8 cellular contexts compared by ENCODE assay signal in the genomic region with DNA sequence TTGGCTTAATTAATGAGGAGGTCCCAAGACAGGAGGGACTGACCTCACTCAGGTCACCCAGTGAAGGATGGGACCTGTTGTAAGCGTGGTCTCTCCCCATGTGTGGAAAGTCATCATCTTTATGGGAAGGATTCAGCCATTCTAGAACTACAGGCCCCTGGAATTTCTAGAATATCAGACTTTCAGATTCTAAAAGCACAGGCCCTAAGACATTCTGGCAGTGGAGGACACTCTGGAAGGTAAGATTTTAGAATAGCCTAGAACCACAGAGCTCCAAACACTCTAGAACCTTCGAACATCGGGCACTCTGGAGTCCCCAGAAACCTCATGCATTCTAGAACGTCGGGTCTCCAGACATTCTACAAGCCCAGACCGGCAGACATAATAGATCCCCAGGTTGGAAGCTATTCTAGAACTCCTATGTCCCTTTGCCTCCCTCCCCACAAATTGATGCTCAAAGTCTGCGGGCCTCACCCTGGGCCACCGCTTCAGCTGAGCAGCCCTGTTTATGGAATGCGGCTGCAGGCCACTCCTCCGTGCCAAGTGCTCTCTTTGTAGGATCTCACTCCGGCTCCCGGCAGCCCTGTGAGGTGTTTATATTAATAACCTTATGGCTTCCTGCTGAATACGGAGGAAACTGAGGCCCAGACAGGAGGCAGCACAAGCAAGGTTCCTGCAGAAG. TPM values are rescaled to one million over a fixed set of nuclear protein-coding genes. Genes with fewer than 3 reads are reported as not detected.
DNase-seq lines count a peak whose midpoint lies in the region; ATAC-seq and TF ChIP-seq lines count a peak whose summit lies in the region.

No MANE protein-coding gene starts in this region.

- in situ Hi-C loops in Panc1 (cut with HindIII; ENCODE audit: low pct_unique_long_range_greater_than_20kb, low sequenced_read_pairs), result no loop called here

- no peak overlapping the region for H2AK5ac ChIP-seq in trophoblast cell (ENCODE audit: low read length)

- POLR2A ChIA-PET in Panc1 (lab: Charles Lee), result no interaction called here

- H3K18ac ChIP-seq in trophoblast cell (ENCODE audit: low read length), result peak overlapping the region; percentile 55

- intact Hi-C loops in Panc1 (cut with micrococcal nuclease; ENCODE audit: unreplicated experiment), result no loop called here

- H3K4ac ChIP-seq in trophoblast cell (ENCODE audit: low read depth, low read length), result no peak overlapping the region

- H3K27ac ChIP-seq in Panc1 (ENCODE audit: low read length) (no peak overlapping the region), trophoblast cell (ENCODE audit: low read depth, low read length) (no peak overlapping the region)

- H2BK120ac ChIP-seq in trophoblast cell (ENCODE audit: insufficient read depth, low read length, poor library complexity), result no peak overlapping the region

- H4K12ac ChIP-seq in trophoblast cell (ENCODE audit: low read depth, low read length), result no peak overlapping the region

- H3K27me3 ChIP-seq in Panc1 (ENCODE audit: control insufficient read depth, insufficient read depth, low read length) (no peaks in the 10 kb centered on the region), trophoblast cell (ENCODE audit: insufficient read depth, low read length) (no peaks in the 10 kb centered on the region)

- H3K4me2 ChIP-seq in trophoblast cell (ENCODE audit: low read length), result peak overlapping the region; percentile 90

- H3K79me1 ChIP-seq in trophoblast cell (ENCODE audit: low read length), result peaks cover 4% of the 10 kb centered on the region

- no peaks in the 10 kb centered on the region for H3K4me1 ChIP-seq in Panc1 (ENCODE audit: control insufficient read depth, insufficient read depth, low read length)
- peaks cover 5 to 7% of the 10 kb centered on the region in 2 experiments for H3K4me1 ChIP-seq in trophoblast cell (ENCODE audit: control insufficient read depth in 1 of 2, insufficient read depth in 2 of 2, low read length in 2 of 2)

- DNase-seq in GM12864 (ENCODE audit: low read depth) (no peak), Panc1 (ENCODE audit: low read depth, low spot score) (no peak), fibroblast of mammary gland (ENCODE audit: low read depth) (no peak), trophoblast cell (no peak), T1000 (lab: John Stamatoyannopoulos, UW) (no peak), DMS 273 (lab: John Stamatoyannopoulos, UW; ENCODE audit: unreplicated experiment) (no peak)

- CTCF ChIA-PET in Panc1 (lab: Charles Lee), result no interaction called here

- peak overlapping the region; percentile 98 for H2AFZ ChIP-seq in trophoblast cell (ENCODE audit: insufficient read depth, low read length, poor library complexity)

- H2BK5ac ChIP-seq in trophoblast cell (ENCODE audit: low read depth, low read length, poor library complexity), result no peak overlapping the region

- no peak overlapping the region for H2BK12ac ChIP-seq in trophoblast cell (ENCODE audit: low read length)

- H3K79me2 ChIP-seq in trophoblast cell (ENCODE audit: control insufficient read depth, insufficient read depth, low read length, poor library complexity), result peaks cover 4% of the 10 kb centered on the region

- ATAC-seq in Panc1, result peak; percentile 52
- no peak for ATAC-seq in GM21576 (IDR thresholded peaks at IDR 0.05; ENCODE audit: unreplicated experiment)
- ATAC-seq in HG03280 (IDR thresholded peaks at IDR 0.05; ENCODE audit: unreplicated experiment), result no peak

- no peaks in the 10 kb centered on the region for H3K9me3 ChIP-seq in Panc1 (ENCODE audit: control insufficient read depth, insufficient read depth, low read depth, low read length)
- no peaks in the 10 kb centered on the region for H3K9me3 ChIP-seq in trophoblast cell (ENCODE audit: insufficient read depth, low read depth, low read length)

- TF ChIP-seq CTCF in GM12864 (IDR thresholded peaks at IDR 0.05; ENCODE audit: low read depth, low read length, missing control alignments) (no peak), Panc1 (IDR thresholded peaks at IDR 0.05) (no peak), fibroblast of mammary gland (conservative IDR thresholded peaks at IDR 0.05; ENCODE audit: control insufficient read depth, insufficient read depth, low read depth, low read length) (no peak)

- H4K8ac ChIP-seq in trophoblast cell (ENCODE audit: low read depth, low read length), result peak overlapping the region; percentile 77

- H3K36me3 ChIP-seq in Panc1 (ENCODE audit: control insufficient read depth, insufficient read depth, low read length) (no peaks in the 10 kb centered on the region), trophoblast cell (ENCODE audit: control insufficient read depth in 1 of 2, insufficient read depth in 2 of 2, low read length in 2 of 2) (no peaks in the 10 kb centered on the region)

- H4K91ac ChIP-seq in trophoblast cell (ENCODE audit: low read depth, low read length), result no peak overlapping the region

- no TSS peak for BruUV-seq in Panc1 (replicated peaks; lab: Mats Ljungman, UMichigan)

- no CpG with 5 or more reads among the region's 13 CpGs for WGBS in trophoblast cell (ENCODE audit: extremely low coverage, insufficient coverage, insufficient read length)

- H3K9ac ChIP-seq in trophoblast cell (ENCODE audit: low read length), result no peak overlapping the region

- H3K4me3 ChIP-seq in GM12864 (ENCODE audit: low read depth, low read length) (peak overlapping the region; percentile 63), Panc1 (ENCODE audit: low read depth in 2 of 2, low read length in 2 of 2) (peak overlapping the region; percentile 51 to 63), fibroblast of mammary gland (ENCODE audit: control insufficient read depth, low read depth, low read length) (peak overlapping the region; percentile 48), trophoblast cell (ENCODE audit: low read depth, low read length) (peak overlapping the region; percentile 75)

- peak overlapping the region; percentile 52 for H3K14ac ChIP-seq in trophoblast cell (ENCODE audit: low read length)

- no peak overlapping the region for H3K23ac ChIP-seq in trophoblast cell (ENCODE audit: low read length)

RNA-seq across cellular contexts. Expression of a gene that starts 1.9 kb away (rescaled TPM):
- not detected for total RNA-seq in Panc1 (2021; ENCODE audit: unreplicated experiment)
- polyA plus RNA-seq in Panc1 (2012; ENCODE audit: insufficient read length), result not detected
- 0.03 TPM in 1 of 2 replicates, not detected in the other for polyA plus RNA-seq in trophoblast cell (2013)

RNA-seq across cellular contexts. Expression of a gene that starts 11.7 kb away (rescaled TPM):
- 0.31 TPM for total RNA-seq in Panc1 (2021; ENCODE audit: unreplicated experiment)
- polyA plus RNA-seq in Panc1 (2012; ENCODE audit: insufficient read length), result not detected
- 0.11 TPM in 1 of 2 replicates, not detected in the other for polyA plus RNA-seq in trophoblast cell (2013)

RNA-seq across cellular contexts. Expression of a gene that starts 19.5 kb away (rescaled TPM):
- not detected for total RNA-seq in Panc1 (2021; ENCODE audit: unreplicated experiment)
- not detected for polyA plus RNA-seq in Panc1 (2012; ENCODE audit: insufficient read length)
- not detected in 2 replicates for polyA plus RNA-seq in trophoblast cell (2013)

RNA-seq across cellular contexts. Expression of a gene that starts 38.0 kb away (rescaled TPM):
- not detected for total RNA-seq in Panc1 (2021; ENCODE audit: unreplicated experiment)
- polyA plus RNA-seq in Panc1 (2012; ENCODE audit: insufficient read length), result not detected
- polyA plus RNA-seq in trophoblast cell (2013), result not detected in 2 replicates

RNA-seq across cellular contexts. Expression of a gene that starts 45.0 kb away (rescaled TPM):
- not detected for total RNA-seq in Panc1 (2021; ENCODE audit: unreplicated experiment)
- 0.16 TPM for polyA plus RNA-seq in Panc1 (2012; ENCODE audit: insufficient read length)
- 0.19 and 0.33 TPM in 2 replicates for polyA plus RNA-seq in trophoblast cell (2013)
